ENCODE assay signal across 8 cellular contexts in genomic region chr17:3845361-3845753, GRCh38. TPM values are rescaled to one million over a fixed set of nuclear protein-coding genes. Genes with fewer than 3 reads are reported as not detected.
A peak's percentile ranks its signal among the peaks of the same experiment; 100 is the strongest.
DNase-seq lines count a peak whose midpoint lies in the region; ATAC-seq and TF ChIP-seq lines count a peak whose summit lies in the region.

No MANE protein-coding gene starts in this region.

- H3K4me1 ChIP-seq in A673 (ENCODE audit: insufficient read depth, low read length, poor library complexity, severe bottlenecking) (no peaks in the 10 kb centered on the region), HUES6 (ENCODE audit: control insufficient read depth, insufficient read depth, low read length) (peaks cover 11% of the 10 kb centered on the region; the same call in 1 of the 2 replicates), esophagus (ENCODE audit: control insufficient read depth in 2 of 2, insufficient read depth in 2 of 2, low read length in 1 of 2) (peaks cover 2% of the 10 kb centered on the region in 2 donors), thymus (ENCODE audit: control insufficient read depth, insufficient read depth, low read length) (peaks cover 4% of the 10 kb centered on the region)

- peak overlapping the region; percentile 98 for H3K9ac ChIP-seq in HUES6 (ENCODE audit: low read length)

- peaks cover 0 to 8% of the 10 kb centered on the region in 2 donors for H3K27me3 Mint-ChIP-seq in natural killer cell treated with Interleukin-12 subunit alpha and Interleukin-12 subunit beta and Interleukin-15 and Interleukin-18, amount 100 ng/mL, for 72 hours

- H3K27ac ChIP-seq in A673 (ENCODE audit: low read depth, low read length, poor library complexity, severe bottlenecking) (peak overlapping the region; percentile 95), HUES6 (ENCODE audit: low read depth, low read length) (peak overlapping the region; percentile 99), esophagus (ENCODE audit: low read depth in 2 of 2, low read length in 1 of 2) (peak overlapping the region; percentile 74 to 79), thymus (ENCODE audit: low read depth) (peak overlapping the region; percentile 21)

- H3K4me3 ChIP-seq in A673 (ENCODE audit: low read depth, low read length, poor library complexity, severe bottlenecking): peak overlapping the region; percentile 83
- peak overlapping the region; percentile 99 for H3K4me3 ChIP-seq in HUES6 (ENCODE audit: low read depth, low read length)
- H3K4me3 ChIP-seq in esophagus (ENCODE audit: low read depth in 1 of 2, low read length in 2 of 2): peak overlapping the region; percentile 69 to 86
- peak overlapping the region; percentile 98 for H3K4me3 ChIP-seq in thymus (ENCODE audit: low read length)

- POLR2A ChIA-PET in A673 (lab: Charles Lee; ENCODE audit: low non-redundant PET): interaction anchor here (0.5 to 0.7 kb wide), 2 partner anchors 48 to 51 kb away, joined by 3 read pairs; partner anchors contain the start of gene CAMKK1

- H3K27me3 ChIP-seq in A673 (replicated peaks; ENCODE audit: insufficient read depth, low read depth, low read length, poor library complexity) (no peaks in the 10 kb centered on the region), HUES6 (ENCODE audit: control insufficient read depth, insufficient read depth, low read length) (no peaks in the 10 kb centered on the region), esophagus (ENCODE audit: control insufficient read depth in 1 of 2, insufficient read depth in 2 of 2, low read length in 2 of 2) (no peaks in the 10 kb centered on the region), thymus (ENCODE audit: control insufficient read depth, insufficient read depth) (no peaks in the 10 kb centered on the region)

- DNase-seq in A673 (ENCODE audit: low spot score): no peak
- peak; percentile 43 to 55 for DNase-seq in activated CD4-positive, alpha-beta T cell treated with anti-CD3 and anti-CD28 coated beads, Interleukin-2, amount 50 U/mL, for 48 hours
- peak; percentile 69 for DNase-seq in natural killer cell treated with Interleukin-12 subunit alpha and Interleukin-12 subunit beta and Interleukin-15 and Interleukin-18, amount 100 ng/mL, for 72 hours (ENCODE audit: low spot score)
- DNase-seq in NCI-H2029 (lab: John Stamatoyannopoulos, UW): no peak

- H3K4me3 Mint-ChIP-seq in natural killer cell treated with Interleukin-12 subunit alpha and Interleukin-12 subunit beta and Interleukin-15 and Interleukin-18, amount 100 ng/mL, for 72 hours: peak overlapping the region; percentile 93

- TSS peak; percentile 44 for BruUV-seq in A673 (replicated peaks; lab: Mats Ljungman, UMichigan)

- no peak for TF ChIP-seq CTCF in A673 (conservative IDR thresholded peaks at IDR 0.05; ENCODE audit: low read depth, low read length)

- peak; percentile 40 for ATAC-seq in GM19035 (IDR thresholded peaks at IDR 0.05; ENCODE audit: unreplicated experiment)
- ATAC-seq in natural killer cell treated with Interleukin-12 subunit alpha and Interleukin-12 subunit beta and Interleukin-15 and Interleukin-18, amount 100 ng/mL, for 72 hours: peak; percentile 28 to 56

- intact Hi-C loops in A673 (cut with micrococcal nuclease; ENCODE audit: unreplicated experiment): no loop called here

- H3K27ac Mint-ChIP-seq in natural killer cell treated with Interleukin-12 subunit alpha and Interleukin-12 subunit beta and Interleukin-15 and Interleukin-18, amount 100 ng/mL, for 72 hours: peak overlapping the region; percentile 77 to 93

- H3K36me3 ChIP-seq in A673 (ENCODE audit: insufficient read depth, low read length, poor library complexity, severe bottlenecking) (peaks cover 25% of the 10 kb centered on the region), HUES6 (ENCODE audit: control insufficient read depth, insufficient read depth, low read length) (peaks cover 31% of the 10 kb centered on the region), esophagus (ENCODE audit: control insufficient read depth in 2 of 2, insufficient read depth in 2 of 2, low read length in 1 of 2) (no peaks in the 10 kb centered on the region), thymus (ENCODE audit: control insufficient read depth, insufficient read depth) (peaks cover 28% of the 10 kb centered on the region)

- no peaks in the 10 kb centered on the region for H3K9me3 ChIP-seq in A673 (ENCODE audit: low read depth, low read length, poor library complexity, severe bottlenecking)
- no peaks in the 10 kb centered on the region for H3K9me3 ChIP-seq in HUES6 (ENCODE audit: control insufficient read depth, insufficient read depth, low read depth, low read length)
- H3K9me3 ChIP-seq in esophagus (ENCODE audit: control insufficient read depth in 2 of 2, insufficient read depth in 1 of 2, low read depth in 1 of 2, low read length in 1 of 2): no peaks in the 10 kb centered on the region
- H3K9me3 ChIP-seq in thymus (ENCODE audit: control insufficient read depth): no peaks in the 10 kb centered on the region

- peaks cover 12% of the 10 kb centered on the region for H3K36me3 Mint-ChIP-seq in natural killer cell treated with Interleukin-12 subunit alpha and Interleukin-12 subunit beta and Interleukin-15 and Interleukin-18, amount 100 ng/mL, for 72 hours

- WGBS in esophagus, 2 donors: 0 to 1% methylated on average over 11 of the region's 11 CpGs
- WGBS in thymus: under 1% methylated on average over 11 of the region's 11 CpGs

- CTCF ChIA-PET in A673 (lab: Charles Lee): interaction anchor here (1.7 to 1.8 kb wide), 2 partner anchors 85 to 108 kb away, joined by 9 to 16 read pairs; no protein-coding TSS in a partner anchor

- H3K9me3 Mint-ChIP-seq in natural killer cell treated with Interleukin-12 subunit alpha and Interleukin-12 subunit beta and Interleukin-15 and Interleukin-18, amount 100 ng/mL, for 72 hours: no peaks in the 10 kb centered on the region

- H3K4me1 Mint-ChIP-seq in natural killer cell treated with Interleukin-12 subunit alpha and Interleukin-12 subunit beta and Interleukin-15 and Interleukin-18, amount 100 ng/mL, for 72 hours (ENCODE audit: low read depth in 2 of 2): peaks cover 27 to 36% of the 10 kb centered on the region in 2 donors

RNA-seq across cellular contexts. Expression of gene NCBP3, which starts 0.7 kb away (rescaled TPM):
- total RNA-seq in A673 (2021): 59.9 and 68.0 TPM in 2 replicates
- polyA plus RNA-seq in esophagus (10 to 100 TPM; 17.1 to 18.9 TPM), thymus (46.1 TPM)
- total RNA-seq in natural killer cell treated with Interleukin-12 subunit alpha and Interleukin-12 subunit beta and Interleukin-15 and Interleukin-18, amount 100 ng/mL, for 72 hours: 10 to 100 TPM; 52.4 to 71.9 TPM

RNA-seq across cellular contexts. Expression of gene ITGAE, which starts 44.4 kb away (rescaled TPM):
- total RNA-seq in A673 (2021): 52.0 and 60.2 TPM in 2 replicates
- polyA plus RNA-seq in esophagus: 10 to 100 TPM; 26.8 to 33.7 TPM
- 10 to 100 TPM; 73.9 to 97.8 TPM for total RNA-seq in natural killer cell treated with Interleukin-12 subunit alpha and Interleukin-12 subunit beta and Interleukin-15 and Interleukin-18, amount 100 ng/mL, for 72 hours
- polyA plus RNA-seq in thymus: 170 TPM

RNA-seq across cellular contexts. Expression of gene CAMKK1, which starts 47.5 kb away (rescaled TPM):
- total RNA-seq in A673 (2021): 6.1 and 8.3 TPM in 2 replicates
- polyA plus RNA-seq in esophagus (1 to 10 TPM; 4.9 to 5.3 TPM), thymus (10.8 TPM)
- 1 to 10 TPM; 1.5 to 3.3 TPM for total RNA-seq in natural killer cell treated with Interleukin-12 subunit alpha and Interleukin-12 subunit beta and Interleukin-15 and Interleukin-18, amount 100 ng/mL, for 72 hours

Comparison
In these comparisons a context has a peak if more than half of its experiments do, and no peak if none do; other contexts are left out.
1. DNase-seq: peak in activated CD4-positive, alpha-beta T cell treated with anti-CD3 and anti-CD28 coated beads, Interleukin-2, amount 50 U/mL, for 48 hours (2 of 2) and natural killer cell treated with Interleukin-12 subunit alpha and Interleukin-12 subunit beta and Interleukin-15 and Interleukin-18, amount 100 ng/mL, for 72 hours (single experiment); none in A673 (single experiment) and NCI-H2029 (single experiment).
2. H3K27ac ChIP-seq: peak in every context shown above with its lines; median percentile 99 in HUES6; 95 in A673; 76 in esophagus; 21 in thymus.
3. Peak in every context shown above with its lines, with median percentiles within 50 percentile points of each other: H3K4me3 ChIP-seq.